Comparison of ENCODE assay signal across 8 cellular contexts in the genomic region with DNA sequence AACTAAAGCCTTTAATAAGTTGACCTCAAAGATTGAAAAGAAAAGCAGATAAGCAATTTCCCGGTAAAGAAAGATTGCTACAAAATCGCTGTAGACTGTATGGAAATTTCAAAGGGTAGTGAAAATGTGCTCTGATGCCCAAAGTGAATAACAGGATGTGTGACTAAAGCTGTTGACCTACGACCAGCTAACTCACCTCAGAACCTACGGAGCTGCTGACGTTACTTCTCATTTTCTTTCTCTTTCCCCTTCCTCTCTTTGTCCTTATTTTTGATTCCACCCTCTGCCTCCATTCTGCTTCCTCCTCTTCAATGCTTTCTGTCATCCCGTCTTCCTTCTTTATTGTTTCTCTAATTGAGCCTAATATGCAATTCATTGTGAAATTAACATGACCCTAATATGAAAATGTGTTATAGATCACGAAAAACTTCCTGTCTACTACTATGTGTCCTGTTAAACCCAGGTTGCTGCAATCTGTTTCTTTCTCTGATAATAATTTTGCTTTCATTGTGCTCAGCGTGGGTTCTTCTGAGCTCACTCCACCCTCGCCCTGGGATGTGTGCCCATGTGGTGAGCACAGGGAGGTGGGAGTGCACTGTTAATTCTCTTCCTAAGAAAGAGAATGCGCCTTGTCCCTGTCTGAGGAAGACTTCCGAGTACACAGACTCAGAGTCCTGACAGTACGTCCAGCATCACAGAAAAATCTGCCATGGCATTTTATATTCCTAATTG.
DNase-seq lines count a peak whose midpoint lies in the region.

No MANE protein-coding gene starts in this region.

- H3K27me3 Mint-ChIP-seq in activated naive CD4-positive, alpha-beta T cell treated with anti-CD3 and anti-CD28 coated beads for 36 hours (ENCODE audit: low read depth), result peaks cover 24% of the 10 kb centered on the region
- H3K27me3 Mint-ChIP-seq in stimulated activated naive CD8-positive, alpha-beta T cell treated with anti-CD3 and anti-CD28 coated beads, Interleukin-15, Interleukin-2, amounts not matched to agents 100 ng/mL and 50 ng/mL, for 24 hours, result peaks cover 14% of the 10 kb centered on the region

- H3K9me3 Mint-ChIP-seq in activated naive CD4-positive, alpha-beta T cell treated with anti-CD3 and anti-CD28 coated beads for 36 hours, result no peaks in the 10 kb centered on the region
- no peaks in the 10 kb centered on the region for H3K9me3 Mint-ChIP-seq in stimulated activated naive CD8-positive, alpha-beta T cell treated with anti-CD3 and anti-CD28 coated beads, Interleukin-15, Interleukin-2, amounts not matched to agents 100 ng/mL and 50 ng/mL, for 24 hours

- H3K36me3 Mint-ChIP-seq in activated naive CD4-positive, alpha-beta T cell treated with anti-CD3 and anti-CD28 coated beads for 36 hours (ENCODE audit: low read depth), result no peaks in the 10 kb centered on the region
- no peaks in the 10 kb centered on the region for H3K36me3 Mint-ChIP-seq in stimulated activated naive CD8-positive, alpha-beta T cell treated with anti-CD3 and anti-CD28 coated beads, Interleukin-15, Interleukin-2, amounts not matched to agents 100 ng/mL and 50 ng/mL, for 24 hours (ENCODE audit: low read depth)

- intact Hi-C loops in activated naive CD4-positive, alpha-beta T cell treated with anti-CD3 and anti-CD28 coated beads for 36 hours (cut with micrococcal nuclease), result loop anchor here (2.0 to 10.0 kb wide), 4 partner anchors 30 to 748 kb away; no protein-coding TSS in a partner anchor

- no peak for DNase-seq in activated naive CD4-positive, alpha-beta T cell treated with anti-CD3 and anti-CD28 coated beads for 36 hours
- DNase-seq in activated naive CD4-positive, alpha-beta T cell treated with Interleukin-2 at 50 U/mL for 16 hours, result no peak
- DNase-seq in HT-29 (ENCODE audit: low spot score) (peak; percentile 16), dermis blood vessel endothelial cell (peak; percentile 89), NCI-H526 treated with DMSO at 0.1 percent for 48 hours (lab: John Stamatoyannopoulos, UW) (no peak), inferior parietal cortex (ENCODE audit: extremely low spot score) (no peak), NCI-H774 (lab: John Stamatoyannopoulos, UW) (no peak)

- peak overlapping the region; percentile 68 for H3K27ac Mint-ChIP-seq in activated naive CD4-positive, alpha-beta T cell treated with anti-CD3 and anti-CD28 coated beads for 36 hours
- H3K27ac Mint-ChIP-seq in stimulated activated naive CD8-positive, alpha-beta T cell treated with anti-CD3 and anti-CD28 coated beads, Interleukin-15, Interleukin-2, amounts not matched to agents 100 ng/mL and 50 ng/mL, for 24 hours, result peak overlapping the region; percentile 96

- CTCF ChIA-PET in activated naive CD4-positive, alpha-beta T cell treated with anti-CD3 and anti-CD28 coated beads for 36 hours (lab: Charles Lee), result interaction anchor here (1.1 to 1.3 kb wide), 2 partner anchors 22 to 24 kb away, joined by 3 to 6 read pairs; no protein-coding TSS in a partner anchor

- H3K4me1 Mint-ChIP-seq in activated naive CD4-positive, alpha-beta T cell treated with anti-CD3 and anti-CD28 coated beads for 36 hours (ENCODE audit: low read depth), result peaks cover 20% of the 10 kb centered on the region
- peaks cover 28% of the 10 kb centered on the region for H3K4me1 Mint-ChIP-seq in stimulated activated naive CD8-positive, alpha-beta T cell treated with anti-CD3 and anti-CD28 coated beads, Interleukin-15, Interleukin-2, amounts not matched to agents 100 ng/mL and 50 ng/mL, for 24 hours (ENCODE audit: low read depth)

- peak overlapping the region; percentile 40 for H3K4me3 Mint-ChIP-seq in activated naive CD4-positive, alpha-beta T cell treated with anti-CD3 and anti-CD28 coated beads for 36 hours
- peak overlapping the region; percentile 42 for H3K4me3 Mint-ChIP-seq in stimulated activated naive CD8-positive, alpha-beta T cell treated with anti-CD3 and anti-CD28 coated beads, Interleukin-15, Interleukin-2, amounts not matched to agents 100 ng/mL and 50 ng/mL, for 24 hours

Comparison
In these comparisons a context has a peak if more than half of its experiments do, and no peak if none do; other contexts are left out.
1. DNase-seq: peak in HT-29 (single experiment) and dermis blood vessel endothelial cell (single experiment); none in activated naive CD4-positive, alpha-beta T cell treated with anti-CD3 and anti-CD28 coated beads for 36 hours (single experiment), activated naive CD4-positive, alpha-beta T cell treated with Interleukin-2 at 50 U/mL for 16 hours (single experiment), NCI-H526 treated with DMSO at 0.1 percent for 48 hours (single experiment), inferior parietal cortex (single experiment) and NCI-H774 (single experiment).